ENCODE assay signal across 21 cellular contexts in the genomic region with DNA sequence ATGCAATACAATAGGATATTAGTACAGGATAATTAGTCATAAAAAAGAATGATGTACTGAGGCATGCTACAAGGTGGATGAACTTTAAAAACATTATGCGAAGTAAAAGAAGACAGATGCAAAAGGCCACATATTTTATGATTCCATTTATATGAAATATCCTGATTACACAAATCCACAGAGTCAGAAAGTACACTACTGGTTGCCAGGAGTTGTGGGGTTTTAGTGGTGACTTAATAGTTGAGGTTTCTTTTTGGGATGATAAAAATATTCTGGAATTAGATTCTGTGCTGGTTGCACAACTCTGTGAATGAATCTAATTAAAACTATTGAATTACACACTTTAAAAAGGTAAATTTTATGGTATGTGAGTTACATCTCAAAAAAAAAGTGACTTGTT.
"Had no signal": no experiment of that assay in that cellular context is flagged by ENCODE, and none has a peak within 500 bp of the region (broad histone marks: within the 10 kb centered on the region; RNA-seq: fewer than 3 reads in every experiment).

No MANE protein-coding gene starts in this region.

- H3K27ac Mint-ChIP-seq: activated CD4-positive, alpha-beta T cell treated with anti-CD3 and anti-CD28 coated beads, Interleukin-2, amount 10 ng/mL, durations not matched to agents 7 days and 5 days; activated T-cell treated with anti-CD3 and anti-CD28 coated beads, Interleukin-2, amount 50 U/mL, for 72 hours; dendritic cell treated with granulocyte-macrophage colony-stimulating factor and Interleukin-4, amounts not matched to agents 40 ng/mL and 50 ng/mL, for 4 days; natural killer cell; stimulated activated memory B cell treated with anti-CD40 and anti-IgM and Interleukin-4, amounts not matched to agents 10 μg/mL and 1 μg/mL and 100 μg/mL, for 72 hours had no signal

- H3K4me1 ChIP-seq: ascending aorta had no signal

- H3K36me3 ChIP-seq: ascending aorta, breast epithelium, ovary, right lobe of liver, spleen, tibial artery had no signal

- H3K27ac ChIP-seq: ascending aorta, ovary, right lobe of liver, spleen, tibial artery had no signal

- H3K4me3 Mint-ChIP-seq: activated CD4-positive, alpha-beta T cell treated with anti-CD3 and anti-CD28 coated beads, Interleukin-2, amount 10 ng/mL, durations not matched to agents 7 days and 5 days; activated T-cell treated with anti-CD3 and anti-CD28 coated beads, Interleukin-2, amount 50 U/mL, for 72 hours; dendritic cell treated with granulocyte-macrophage colony-stimulating factor and Interleukin-4, amounts not matched to agents 40 ng/mL and 50 ng/mL, for 4 days; natural killer cell; stimulated activated memory B cell treated with anti-CD40 and anti-IgM and Interleukin-4, amounts not matched to agents 10 μg/mL and 1 μg/mL and 100 μg/mL, for 72 hours had no signal

- H3K36me3 Mint-ChIP-seq: natural killer cell; stimulated activated memory B cell treated with anti-CD40 and anti-IgM and Interleukin-4, amounts not matched to agents 10 μg/mL and 1 μg/mL and 100 μg/mL, for 72 hours had no signal

- H3K27me3 ChIP-seq: ascending aorta, breast epithelium, ovary, right lobe of liver, spleen, tibial artery had no signal

- DNase-seq: activated CD4-positive, alpha-beta T cell treated with anti-CD3 and anti-CD28 coated beads, Interleukin-2, amount 10 ng/mL, durations not matched to agents 7 days and 5 days; activated effector memory CD4-positive, alpha-beta T cell treated with anti-CD3 and anti-CD28 coated beads, Interleukin-2, amount 50 U/mL, for 16 hours; activated naive CD4-positive, alpha-beta T cell treated with anti-CD3 and anti-CD28 coated beads, Interleukin-2, amount 50 U/mL, for 16 hours; activated T-cell treated with anti-CD3 and anti-CD28 coated beads, Interleukin-2, amount 50 U/mL, for 72 hours; effector CD8-positive, alpha-beta T cell; head of caudate nucleus; mesenchymal stem cell; natural killer cell; ovary; right lobe of liver; spleen; stimulated activated CD4-positive, alpha-beta T cell treated with anti-CD3 and anti-CD28 coated beads, Interleukin-4, amount 100 ng/mL, for 4 hours; T1000; tibial artery had no signal

- H3K9me3 Mint-ChIP-seq: activated CD4-positive, alpha-beta T cell treated with anti-CD3 and anti-CD28 coated beads, Interleukin-2, amount 10 ng/mL, durations not matched to agents 7 days and 5 days; activated T-cell treated with anti-CD3 and anti-CD28 coated beads, Interleukin-2, amount 50 U/mL, for 72 hours; dendritic cell treated with granulocyte-macrophage colony-stimulating factor and Interleukin-4, amounts not matched to agents 40 ng/mL and 50 ng/mL, for 4 days; natural killer cell; stimulated activated memory B cell treated with anti-CD40 and anti-IgM and Interleukin-4, amounts not matched to agents 10 μg/mL and 1 μg/mL and 100 μg/mL, for 72 hours had no signal

- ATAC-seq: activated CD4-positive, CD25-positive, alpha-beta regulatory T cell treated with anti-CD3 and anti-CD28 coated beads, Interleukin-2, amount 50 U/mL, for 24 hours; activated T-cell treated with anti-CD3 and anti-CD28 coated beads, Interleukin-2, amount 50 U/mL, for 72 hours; esophagus mucosa; natural killer cell; right lobe of liver; stimulated activated memory B cell treated with anti-CD40 and anti-IgM and Interleukin-4, amounts not matched to agents 10 μg/mL and 1 μg/mL and 100 μg/mL, for 72 hours had no signal

- FAIRE-seq: frontal cortex had no signal

- H3K4me3 ChIP-seq: ascending aorta, breast epithelium, ovary, right lobe of liver, spleen, tibial artery had no signal

- H3K9me3 ChIP-seq: ascending aorta, breast epithelium, ovary, right lobe of liver, spleen, tibial artery had no signal
